In the genomic region with DNA sequence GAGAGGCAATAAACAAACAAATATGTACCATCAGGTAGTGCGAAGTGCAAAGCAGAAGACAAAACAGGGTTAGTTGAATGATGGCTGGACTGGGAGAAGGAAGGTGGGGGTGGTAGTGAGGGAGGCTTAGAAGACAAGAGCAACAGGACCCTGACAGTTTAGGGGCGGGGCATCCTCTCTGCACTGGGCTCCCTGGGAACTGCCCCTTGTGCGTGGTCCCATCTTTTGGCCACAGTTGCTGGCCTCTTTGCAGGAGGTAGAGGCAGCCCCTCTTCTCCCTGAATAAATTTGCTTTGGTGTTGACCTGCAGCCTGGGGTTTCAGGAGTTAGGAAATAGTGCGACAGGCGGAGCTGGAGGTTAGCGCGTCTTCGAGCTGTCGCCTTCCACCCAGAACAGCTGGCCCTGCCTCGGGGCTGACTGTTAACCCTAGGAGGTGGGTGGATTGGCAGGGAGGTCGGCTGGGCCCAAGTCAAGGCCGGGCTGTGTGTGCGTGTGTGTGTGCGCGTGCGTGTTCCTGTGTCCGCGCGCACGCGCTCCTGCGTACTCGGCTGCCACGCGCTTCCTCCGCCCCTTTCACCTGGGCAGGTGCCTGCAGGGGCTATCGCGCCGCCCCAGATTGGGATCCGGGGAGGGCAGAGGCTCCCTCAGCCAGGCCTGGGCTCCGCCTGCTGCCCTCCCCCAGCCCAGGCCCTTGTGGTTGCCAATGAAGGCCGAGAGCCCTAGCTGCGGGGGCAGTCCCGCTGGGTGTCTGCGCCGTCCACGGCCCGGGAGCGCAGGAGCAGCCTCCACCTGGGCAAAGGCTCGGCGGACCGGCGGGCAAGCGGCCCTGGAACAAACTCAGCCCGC, we compare ENCODE assay signal across 2 cellular contexts.
A peak's percentile ranks its signal among the peaks of the same experiment; 100 is the strongest.
TF ChIP-seq lines count a peak whose summit lies in the region.

No MANE protein-coding gene starts in this region.

TF ChIP-seq in A549, 52 proteins besides CTCF, POLR2A, EP300 and RAD21 (continued from another document):
- TF ChIP-seq ZFP36 (IDR thresholded peaks at IDR 0.05; ENCODE audit: borderline replicate concordance, partially characterized antibody) (no peak), RARB (CRISPR knock-in tag; IDR thresholded peaks at IDR 0.05) (no peak), SMC3 (IDR thresholded peaks at IDR 0.05) (no peak), HDAC2 (IDR thresholded peaks at IDR 0.05) (no peak), EHF (CRISPR knock-in tag; IDR thresholded peaks at IDR 0.05) (no peak), HEYL (CRISPR knock-in tag; IDR thresholded peaks at IDR 0.05) (no peak), TFCP2L1 (CRISPR knock-in tag; IDR thresholded peaks at IDR 0.05) (no peak), MYC (IDR thresholded peaks at IDR 0.05; ENCODE audit: borderline replicate concordance, low read length) (no peak), KDM1A (IDR thresholded peaks at IDR 0.05; ENCODE audit: low read depth) (no peak), JUNB (IDR thresholded peaks at IDR 0.05) (no peak), ZSCAN20 (CRISPR knock-in tag; IDR thresholded peaks at IDR 0.05) (no peak), BHLHE40 (IDR thresholded peaks at IDR 0.05; ENCODE audit: low read depth, low read length) (no peak), PHF8 (IDR thresholded peaks at IDR 0.05; ENCODE audit: borderline replicate concordance, low read depth) (no peak)

TF ChIP-seq in H1, 55 proteins besides CTCF, POLR2A, EP300 and RAD21 (continued from another document and continues in another):
- no peak for TF ChIP-seq CHD2 (IDR thresholded peaks at IDR 0.05; ENCODE audit: low read length)
- no peak for TF ChIP-seq SAP30 (IDR thresholded peaks at IDR 0.05; ENCODE audit: insufficient read depth, insufficient replicate concordance, low read length)
- 0 out of 2 replicates have a peak, but pooled peaks have one; percentile 26 for TF ChIP-seq PHF8 (conservative IDR thresholded peaks at IDR 0.05; ENCODE audit: low read depth, low read length)
- no peak for TF ChIP-seq GABPA (IDR thresholded peaks at IDR 0.05; ENCODE audit: borderline replicate concordance, insufficient read depth, low read length)
- TF ChIP-seq, protein P1, sequence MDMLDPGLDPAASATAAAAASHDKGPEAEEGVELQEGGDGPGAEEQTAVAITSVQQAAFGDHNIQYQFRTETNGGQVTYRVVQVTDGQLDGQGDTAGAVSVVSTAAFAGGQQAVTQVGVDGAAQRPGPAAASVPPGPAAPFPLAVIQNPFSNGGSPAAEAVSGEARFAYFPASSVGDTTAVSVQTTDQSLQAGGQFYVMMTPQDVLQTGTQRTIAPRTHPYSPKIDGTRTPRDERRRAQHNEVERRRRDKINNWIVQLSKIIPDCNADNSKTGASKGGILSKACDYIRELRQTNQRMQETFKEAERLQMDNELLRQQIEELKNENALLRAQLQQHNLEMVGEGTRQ (IDR thresholded peaks at IDR 0.05; ENCODE audit: low read length): no peak
- no peak for TF ChIP-seq CHD1 (IDR thresholded peaks at IDR 0.05; ENCODE audit: low read depth, low read length)
- 0 out of 2 replicates have a peak, but pooled peaks have one; percentile 14 for TF ChIP-seq TBP (IDR thresholded peaks at IDR 0.05; ENCODE audit: low read depth, low read length)
- no peak for TF ChIP-seq CBX8 (IDR thresholded peaks at IDR 0.05; ENCODE audit: borderline replicate concordance, low read depth, low read length)
- TF ChIP-seq, protein P2, sequence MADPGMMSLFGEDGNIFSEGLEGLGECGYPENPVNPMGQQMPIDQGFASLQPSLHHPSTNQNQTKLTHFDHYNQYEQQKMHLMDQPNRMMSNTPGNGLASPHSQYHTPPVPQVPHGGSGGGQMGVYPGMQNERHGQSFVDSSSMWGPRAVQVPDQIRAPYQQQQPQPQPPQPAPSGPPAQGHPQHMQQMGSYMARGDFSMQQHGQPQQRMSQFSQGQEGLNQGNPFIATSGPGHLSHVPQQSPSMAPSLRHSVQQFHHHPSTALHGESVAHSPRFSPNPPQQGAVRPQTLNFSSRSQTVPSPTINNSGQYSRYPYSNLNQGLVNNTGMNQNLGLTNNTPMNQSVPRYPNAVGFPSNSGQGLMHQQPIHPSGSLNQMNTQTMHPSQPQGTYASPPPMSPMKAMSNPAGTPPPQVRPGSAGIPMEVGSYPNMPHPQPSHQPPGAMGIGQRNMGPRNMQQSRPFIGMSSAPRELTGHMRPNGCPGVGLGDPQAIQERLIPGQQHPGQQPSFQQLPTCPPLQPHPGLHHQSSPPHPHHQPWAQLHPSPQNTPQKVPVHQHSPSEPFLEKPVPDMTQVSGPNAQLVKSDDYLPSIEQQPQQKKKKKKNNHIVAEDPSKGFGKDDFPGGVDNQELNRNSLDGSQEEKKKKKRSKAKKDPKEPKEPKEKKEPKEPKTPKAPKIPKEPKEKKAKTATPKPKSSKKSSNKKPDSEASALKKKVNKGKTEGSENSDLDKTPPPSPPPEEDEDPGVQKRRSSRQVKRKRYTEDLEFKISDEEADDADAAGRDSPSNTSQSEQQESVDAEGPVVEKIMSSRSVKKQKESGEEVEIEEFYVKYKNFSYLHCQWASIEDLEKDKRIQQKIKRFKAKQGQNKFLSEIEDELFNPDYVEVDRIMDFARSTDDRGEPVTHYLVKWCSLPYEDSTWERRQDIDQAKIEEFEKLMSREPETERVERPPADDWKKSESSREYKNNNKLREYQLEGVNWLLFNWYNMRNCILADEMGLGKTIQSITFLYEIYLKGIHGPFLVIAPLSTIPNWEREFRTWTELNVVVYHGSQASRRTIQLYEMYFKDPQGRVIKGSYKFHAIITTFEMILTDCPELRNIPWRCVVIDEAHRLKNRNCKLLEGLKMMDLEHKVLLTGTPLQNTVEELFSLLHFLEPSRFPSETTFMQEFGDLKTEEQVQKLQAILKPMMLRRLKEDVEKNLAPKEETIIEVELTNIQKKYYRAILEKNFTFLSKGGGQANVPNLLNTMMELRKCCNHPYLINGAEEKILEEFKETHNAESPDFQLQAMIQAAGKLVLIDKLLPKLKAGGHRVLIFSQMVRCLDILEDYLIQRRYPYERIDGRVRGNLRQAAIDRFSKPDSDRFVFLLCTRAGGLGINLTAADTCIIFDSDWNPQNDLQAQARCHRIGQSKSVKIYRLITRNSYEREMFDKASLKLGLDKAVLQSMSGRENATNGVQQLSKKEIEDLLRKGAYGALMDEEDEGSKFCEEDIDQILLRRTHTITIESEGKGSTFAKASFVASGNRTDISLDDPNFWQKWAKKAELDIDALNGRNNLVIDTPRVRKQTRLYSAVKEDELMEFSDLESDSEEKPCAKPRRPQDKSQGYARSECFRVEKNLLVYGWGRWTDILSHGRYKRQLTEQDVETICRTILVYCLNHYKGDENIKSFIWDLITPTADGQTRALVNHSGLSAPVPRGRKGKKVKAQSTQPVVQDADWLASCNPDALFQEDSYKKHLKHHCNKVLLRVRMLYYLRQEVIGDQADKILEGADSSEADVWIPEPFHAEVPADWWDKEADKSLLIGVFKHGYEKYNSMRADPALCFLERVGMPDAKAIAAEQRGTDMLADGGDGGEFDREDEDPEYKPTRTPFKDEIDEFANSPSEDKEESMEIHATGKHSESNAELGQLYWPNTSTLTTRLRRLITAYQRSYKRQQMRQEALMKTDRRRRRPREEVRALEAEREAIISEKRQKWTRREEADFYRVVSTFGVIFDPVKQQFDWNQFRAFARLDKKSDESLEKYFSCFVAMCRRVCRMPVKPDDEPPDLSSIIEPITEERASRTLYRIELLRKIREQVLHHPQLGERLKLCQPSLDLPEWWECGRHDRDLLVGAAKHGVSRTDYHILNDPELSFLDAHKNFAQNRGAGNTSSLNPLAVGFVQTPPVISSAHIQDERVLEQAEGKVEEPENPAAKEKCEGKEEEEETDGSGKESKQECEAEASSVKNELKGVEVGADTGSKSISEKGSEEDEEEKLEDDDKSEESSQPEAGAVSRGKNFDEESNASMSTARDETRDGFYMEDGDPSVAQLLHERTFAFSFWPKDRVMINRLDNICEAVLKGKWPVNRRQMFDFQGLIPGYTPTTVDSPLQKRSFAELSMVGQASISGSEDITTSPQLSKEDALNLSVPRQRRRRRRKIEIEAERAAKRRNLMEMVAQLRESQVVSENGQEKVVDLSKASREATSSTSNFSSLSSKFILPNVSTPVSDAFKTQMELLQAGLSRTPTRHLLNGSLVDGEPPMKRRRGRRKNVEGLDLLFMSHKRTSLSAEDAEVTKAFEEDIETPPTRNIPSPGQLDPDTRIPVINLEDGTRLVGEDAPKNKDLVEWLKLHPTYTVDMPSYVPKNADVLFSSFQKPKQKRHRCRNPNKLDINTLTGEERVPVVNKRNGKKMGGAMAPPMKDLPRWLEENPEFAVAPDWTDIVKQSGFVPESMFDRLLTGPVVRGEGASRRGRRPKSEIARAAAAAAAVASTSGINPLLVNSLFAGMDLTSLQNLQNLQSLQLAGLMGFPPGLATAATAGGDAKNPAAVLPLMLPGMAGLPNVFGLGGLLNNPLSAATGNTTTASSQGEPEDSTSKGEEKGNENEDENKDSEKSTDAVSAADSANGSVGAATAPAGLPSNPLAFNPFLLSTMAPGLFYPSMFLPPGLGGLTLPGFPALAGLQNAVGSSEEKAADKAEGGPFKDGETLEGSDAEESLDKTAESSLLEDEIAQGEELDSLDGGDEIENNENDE (IDR thresholded peaks at IDR 0.05; ENCODE audit: insufficient replicate concordance, low read length): no peak
- TF ChIP-seq KDM5A (IDR thresholded peaks at IDR 0.05; ENCODE audit: low read length): no peak
- no peak for TF ChIP-seq POLR2AphosphoS5 (IDR thresholded peaks at IDR 0.05; ENCODE audit: low read depth, low read length)
- no peak for TF ChIP-seq SIX5 (IDR thresholded peaks at IDR 0.05; ENCODE audit: low read depth, low read length)
- TF ChIP-seq JUN (IDR thresholded peaks at IDR 0.05; ENCODE audit: low read depth, low read length): no peak; the same call in 1 of the 2 replicates
- TF ChIP-seq ZNF274 (IDR thresholded peaks at IDR 0.05; ENCODE audit: borderline replicate concordance, extremely low read depth, low read length): no peak
- no peak for TF ChIP-seq NANOG (IDR thresholded peaks at IDR 0.05; ENCODE audit: insufficient read depth, low read depth, low read length, poor library complexity, severe bottlenecking)
- TF ChIP-seq, protein P3, sequence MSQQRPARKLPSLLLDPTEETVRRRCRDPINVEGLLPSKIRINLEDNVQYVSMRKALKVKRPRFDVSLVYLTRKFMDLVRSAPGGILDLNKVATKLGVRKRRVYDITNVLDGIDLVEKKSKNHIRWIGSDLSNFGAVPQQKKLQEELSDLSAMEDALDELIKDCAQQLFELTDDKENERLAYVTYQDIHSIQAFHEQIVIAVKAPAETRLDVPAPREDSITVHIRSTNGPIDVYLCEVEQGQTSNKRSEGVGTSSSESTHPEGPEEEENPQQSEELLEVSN (IDR thresholded peaks at IDR 0.05): peak; percentile 62
- 0 out of 4 replicates have a peak, but pooled peaks of 1 of the 2 experiments have one; percentile 43 for TF ChIP-seq SIN3A (conservative IDR thresholded peaks at IDR 0.05 in 1 of 2, IDR thresholded peaks at IDR 0.05 in 1 of 2; ENCODE audit: low read depth in 1 of 2, low read length in 2 of 2)
- no peak for TF ChIP-seq JUND (IDR thresholded peaks at IDR 0.05; ENCODE audit: low read length)
- TF ChIP-seq RBBP5 (IDR thresholded peaks at IDR 0.05; ENCODE audit: borderline replicate concordance, low read depth, low read length): no peak
- TF ChIP-seq, protein P4, sequence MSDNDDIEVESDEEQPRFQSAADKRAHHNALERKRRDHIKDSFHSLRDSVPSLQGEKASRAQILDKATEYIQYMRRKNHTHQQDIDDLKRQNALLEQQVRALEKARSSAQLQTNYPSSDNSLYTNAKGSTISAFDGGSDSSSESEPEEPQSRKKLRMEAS (IDR thresholded peaks at IDR 0.05): peak; percentile 76
- TF ChIP-seq, protein P5, sequence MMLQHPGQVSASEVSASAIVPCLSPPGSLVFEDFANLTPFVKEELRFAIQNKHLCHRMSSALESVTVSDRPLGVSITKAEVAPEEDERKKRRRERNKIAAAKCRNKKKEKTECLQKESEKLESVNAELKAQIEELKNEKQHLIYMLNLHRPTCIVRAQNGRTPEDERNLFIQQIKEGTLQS (IDR thresholded peaks at IDR 0.05; ENCODE audit: insufficient read depth, low read depth, low read length): no peak
- no peak for TF ChIP-seq CREB1 (IDR thresholded peaks at IDR 0.05)
- TF ChIP-seq BACH1 (IDR thresholded peaks at IDR 0.05; ENCODE audit: low read length): 0 out of 2 replicates have a peak, but pooled peaks have one; percentile 8
- no peak for TF ChIP-seq RNF2 (IDR thresholded peaks at IDR 0.05; ENCODE audit: borderline replicate concordance, low read depth, low read length, missing control alignments, poor library complexity, severe bottlenecking)
- no peak for TF ChIP-seq TAF7 (optimal IDR thresholded peaks at IDR 0.05; ENCODE audit: borderline replicate concordance, low read depth, low read length)
- no peak for TF ChIP-seq TAF1 (IDR thresholded peaks at IDR 0.05; ENCODE audit: low read depth, low read length)
- TF ChIP-seq EGR1 (IDR thresholded peaks at IDR 0.05; ENCODE audit: borderline replicate concordance, low read depth, low read length): no peak
- TF ChIP-seq RXRA (IDR thresholded peaks at IDR 0.05; ENCODE audit: insufficient read depth, low read depth, low read length): no peak
- no peak for TF ChIP-seq HDAC6 (IDR thresholded peaks at IDR 0.05; ENCODE audit: low read depth, low read length)
- TF ChIP-seq EZH2 (IDR thresholded peaks at IDR 0.05; ENCODE audit: low read depth, low read length, severe bottlenecking): no peak
- no peak for TF ChIP-seq SRF (IDR thresholded peaks at IDR 0.05; ENCODE audit: low read depth, low read length)
- TF ChIP-seq FOSL1 (IDR thresholded peaks at IDR 0.05; ENCODE audit: insufficient read depth, low read depth, low read length): no peak
- no peak for TF ChIP-seq CBX5 (IDR thresholded peaks at IDR 0.05; ENCODE audit: low read depth, low read length)
- no peak for TF ChIP-seq SUZ12 (IDR thresholded peaks at IDR 0.05; ENCODE audit: low read length)
- no peak for TF ChIP-seq POU5F1 (IDR thresholded peaks at IDR 0.05; ENCODE audit: low read depth, low read length)
- peak in 1 of 2 experiments; percentile 56; a peak in 1 of 4 replicates for TF ChIP-seq HDAC2 (IDR thresholded peaks at IDR 0.05; ENCODE audit: borderline replicate concordance in 1 of 2, low read depth in 2 of 2, low read length in 2 of 2)
- no peak for TF ChIP-seq CEBPB (IDR thresholded peaks at IDR 0.05; ENCODE audit: low read depth, low read length)
- no peak for TF ChIP-seq RFX5 (IDR thresholded peaks at IDR 0.05; ENCODE audit: borderline replicate concordance, low read depth, low read length)
- TF ChIP-seq SP4 (IDR thresholded peaks at IDR 0.05; ENCODE audit: low read length): no peak
- TF ChIP-seq YY1 (IDR thresholded peaks at IDR 0.05; ENCODE audit: low read depth, low read length): no peak
- TF ChIP-seq SP1 (IDR thresholded peaks at IDR 0.05; ENCODE audit: low read depth, low read length): no peak
- TF ChIP-seq CTBP2 (IDR thresholded peaks at IDR 0.05; ENCODE audit: borderline replicate concordance, insufficient read depth, insufficient read length, low read length): peak; percentile 25
- peak; percentile 39 for TF ChIP-seq NRF1 (IDR thresholded peaks at IDR 0.05; ENCODE audit: low read depth, low read length)
- peak; percentile 89 for TF ChIP-seq KDM4A (IDR thresholded peaks at IDR 0.05; ENCODE audit: low read depth, low read length, severe bottlenecking)
- no peak for TF ChIP-seq SP2 (IDR thresholded peaks at IDR 0.05; ENCODE audit: low read length)
- TF ChIP-seq, protein P6, sequence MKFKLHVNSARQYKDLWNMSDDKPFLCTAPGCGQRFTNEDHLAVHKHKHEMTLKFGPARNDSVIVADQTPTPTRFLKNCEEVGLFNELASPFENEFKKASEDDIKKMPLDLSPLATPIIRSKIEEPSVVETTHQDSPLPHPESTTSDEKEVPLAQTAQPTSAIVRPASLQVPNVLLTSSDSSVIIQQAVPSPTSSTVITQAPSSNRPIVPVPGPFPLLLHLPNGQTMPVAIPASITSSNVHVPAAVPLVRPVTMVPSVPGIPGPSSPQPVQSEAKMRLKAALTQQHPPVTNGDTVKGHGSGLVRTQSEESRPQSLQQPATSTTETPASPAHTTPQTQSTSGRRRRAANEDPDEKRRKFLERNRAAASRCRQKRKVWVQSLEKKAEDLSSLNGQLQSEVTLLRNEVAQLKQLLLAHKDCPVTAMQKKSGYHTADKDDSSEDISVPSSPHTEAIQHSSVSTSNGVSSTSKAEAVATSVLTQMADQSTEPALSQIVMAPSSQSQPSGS (IDR thresholded peaks at IDR 0.05; ENCODE audit: low read length): no peak
